Comparison of ENCODE assay signal across 8 cellular contexts in genomic region chr22:17785185-17786184, GRCh38. TPM values are rescaled to one million over a fixed set of nuclear protein-coding genes. Genes with fewer than 3 reads are reported as not detected.
DNase-seq lines count a peak whose midpoint lies in the region; ATAC-seq, FAIRE-seq and TF ChIP-seq lines count a peak whose summit lies in the region.

No MANE protein-coding gene starts in this region.

- peak; percentile 28 for FAIRE-seq in GM19239 (lab: Jason Lieb, UNC)

- TF ChIP-seq CTCF in 22Rv1 (IDR thresholded peaks at IDR 0.05) (peak; percentile 88), heart right ventricle (IDR thresholded peaks at IDR 0.05) (peak; percentile 12 to 67 (median 56))

- intact Hi-C loops in heart right ventricle (cut with DNase I) = loop anchor here in 3 of 10 donors (2.0 to 10.0 kb wide), 5 partner anchors 43 to 221 kb away; partner anchors contain the start of gene SLC25A18 (in 1 of the 3)

- H3K4me1 ChIP-seq in SJCRH30 = peaks cover 17% of the 10 kb centered on the region
- H3K4me1 ChIP-seq in heart right ventricle = peaks cover 11 to 43% (median 37%) of the 10 kb centered on the region in 9 donors

- H3K27me3 ChIP-seq in SJCRH30 (no peaks in the 10 kb centered on the region), heart right ventricle (no peaks in the 10 kb centered on the region)

- H3K9me3 ChIP-seq in SJCRH30 (replicated peaks) = no peaks in the 10 kb centered on the region
- no peaks in the 10 kb centered on the region for H3K9me3 ChIP-seq in heart right ventricle

- H3K4me3 ChIP-seq in SJCRH30 (no peak overlapping the region), heart right ventricle (no peak overlapping the region)

- no peak for DNase-seq in GM19239 (ENCODE audit: insufficient read length, low spot score)
- peak; percentile 44 to 58 for DNase-seq in SJCRH30
- peak; percentile 53 for DNase-seq in activated gamma-delta T cell treated with anti-CD3 and anti-CD28 coated beads, Interleukin-2, amount 50 U/mL, for 16 hours (ENCODE audit: low read depth)
- peak; percentile 45 to 62 for DNase-seq in heart right ventricle
- DNase-seq in stimulated activated CD4-positive, alpha-beta T cell treated with anti-CD3 and anti-CD28 coated beads, Interleukin-15, amount 100 ng/mL, for 24 hours = peak; percentile 83
- no peak for DNase-seq in DMS153 treated with DMSO at 0.1 percent for 48 hours (lab: John Stamatoyannopoulos, UW; ENCODE audit: unreplicated experiment)

- 65 to 73% methylated on average over 37 of the region's 37 CpGs for WGBS in heart right ventricle, 2 donors

- ATAC-seq in heart right ventricle = peak in 5 of 8 donors; percentile 4 to 28 (median 17)
- ATAC-seq in GM21447 (IDR thresholded peaks at IDR 0.05; ENCODE audit: unreplicated experiment) = no peak

- no peaks in the 10 kb centered on the region for H3K36me3 ChIP-seq in SJCRH30
- peaks cover 0 to 28% (median 13%) of the 10 kb centered on the region in 9 donors for H3K36me3 ChIP-seq in heart right ventricle

- H3K27ac ChIP-seq in 22Rv1 (no peak overlapping the region), SJCRH30 (no peak overlapping the region), heart right ventricle (peak overlapping the region in 9 of 10 donors; percentile 79 to 93 (median 86))

RNA-seq across cellular contexts. Expression of gene BID, which starts 11.2 kb away (rescaled TPM):
- 39.9 and 54.0 TPM in 2 replicates for total RNA-seq in SJCRH30 (2014; rRNA removed; shearing (Covaris generic))
- 10 to 100 TPM in 5 of 10 donors, 1 to 10 TPM in 5; 5.6 to 24.1 (median 10.5) TPM for total RNA-seq in heart right ventricle
- polyA plus RNA-seq in heart right ventricle = 10 to 100 TPM; 10.2 to 42.9 TPM

Comparison
In these comparisons a context has a peak if more than half of its experiments do, and no peak if none do; other contexts are left out.
1. H3K27ac ChIP-seq: peak in heart right ventricle (9 of 10); none in 22Rv1 (single experiment) and SJCRH30 (single experiment).
2. DNase-seq: peak in SJCRH30 (2 of 2), activated gamma-delta T cell treated with anti-CD3 and anti-CD28 coated beads, Interleukin-2, amount 50 U/mL, for 16 hours (single experiment), heart right ventricle (2 of 2) and stimulated activated CD4-positive, alpha-beta T cell treated with anti-CD3 and anti-CD28 coated beads, Interleukin-15, amount 100 ng/mL, for 24 hours (single experiment); none in GM19239 (single experiment) and DMS153 treated with DMSO at 0.1 percent for 48 hours (single experiment).